28 cellular contexts compared by ENCODE assay signal in the genomic region with DNA sequence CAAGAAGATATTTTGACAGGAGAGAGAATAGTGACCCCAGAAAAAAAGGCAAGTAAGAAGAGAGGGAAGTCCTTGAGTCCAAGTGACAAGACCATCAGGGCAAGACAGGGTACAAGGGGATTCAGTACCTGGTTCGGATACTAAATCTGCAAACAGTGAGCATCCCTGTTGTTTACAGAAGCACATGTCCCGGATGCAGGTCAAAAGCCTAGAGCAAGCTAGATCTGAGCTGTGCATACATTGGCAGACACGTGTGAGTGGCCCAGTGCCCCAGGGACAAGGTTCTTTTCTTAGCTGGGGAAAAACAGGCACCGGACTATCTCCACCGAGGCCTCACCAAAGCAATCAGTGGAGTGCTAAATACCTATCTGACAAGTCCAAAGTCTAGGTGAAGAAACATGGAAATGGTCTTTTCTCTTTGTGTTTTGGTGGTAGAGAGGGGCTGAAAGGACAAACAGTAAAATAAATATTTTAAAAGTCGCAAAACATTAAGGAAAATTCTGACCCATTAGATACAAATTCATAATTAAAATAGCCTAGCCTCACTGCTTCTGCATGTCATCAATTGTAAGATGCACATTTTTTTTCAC.
"Had no signal": no experiment of that assay in that cellular context is flagged by ENCODE, and none has a peak within 500 bp of the region (broad histone marks: within the 10 kb centered on the region; RNA-seq: fewer than 3 reads in every experiment).

No MANE protein-coding gene starts in this region.

- H3K4me1 ChIP-seq: esophagus muscularis mucosa, heart right ventricle, prostate gland, right atrium auricular region, sigmoid colon, spleen, suprapubic skin, upper lobe of right lung, uterus had no signal

- H3K36me3 Mint-ChIP-seq: naive thymus-derived CD4-positive, alpha-beta T cell; neural progenitor cell; stimulated activated memory B cell treated with anti-CD40 and anti-IgM and Interleukin-4, amounts not matched to agents 10 μg/mL and 1 μg/mL and 100 μg/mL, for 72 hours had no signal

- ATAC-seq: foreskin keratinocyte; heart right ventricle; naive thymus-derived CD4-positive, alpha-beta T cell; stimulated activated memory B cell treated with anti-CD40 and anti-IgM and Interleukin-4, amounts not matched to agents 10 μg/mL and 1 μg/mL and 100 μg/mL, for 72 hours; upper lobe of right lung had no signal

- H3K4me1 Mint-ChIP-seq: naive thymus-derived CD4-positive, alpha-beta T cell; nephron; stimulated activated memory B cell treated with anti-CD40 and anti-IgM and Interleukin-4, amounts not matched to agents 10 μg/mL and 1 μg/mL and 100 μg/mL, for 72 hours had no signal

- H3K4me3 Mint-ChIP-seq: immature natural killer cell; naive thymus-derived CD4-positive, alpha-beta T cell; nephron; neural progenitor cell; stimulated activated memory B cell treated with anti-CD40 and anti-IgM and Interleukin-4, amounts not matched to agents 10 μg/mL and 1 μg/mL and 100 μg/mL, for 72 hours; stimulated activated naive CD8-positive, alpha-beta T cell treated with anti-CD3 and anti-CD28 coated beads, Interleukin-15, Interleukin-2, amounts not matched to agents 100 ng/mL and 50 ng/mL, for 24 hours had no signal

- H3K27me3 ChIP-seq: esophagus muscularis mucosa, heart right ventricle, neural progenitor cell, right atrium auricular region, sigmoid colon, suprapubic skin, transverse colon, upper lobe of right lung, uterus had no signal

- H3K27ac ChIP-seq: coronary artery, esophagus muscularis mucosa, foreskin keratinocyte, heart right ventricle, neural progenitor cell, prostate gland, right atrium auricular region, sigmoid colon, spleen, suprapubic skin, transverse colon, upper lobe of right lung, uterus had no signal

- DNase-seq: dermis blood vessel endothelial cell; effector memory CD4-positive, alpha-beta T cell; foreskin keratinocyte; glutamatergic neuron; heart right ventricle; hypothalamus; immature natural killer cell; islet precursor cell; kidney glomerular epithelial cell; mesenchymal stem cell; midbrain; naive thymus-derived CD4-positive, alpha-beta T cell; sigmoid colon; spleen; stimulated activated CD4-positive, alpha-beta T cell treated with anti-CD3 and anti-CD28 coated beads, Interleukin-4, amount 100 ng/mL, for 4 hours; transverse colon; upper lobe of right lung; uterus had no signal

- H3K27me3 Mint-ChIP-seq: stimulated activated memory B cell treated with anti-CD40 and anti-IgM and Interleukin-4, amounts not matched to agents 10 μg/mL and 1 μg/mL and 100 μg/mL, for 72 hours; stimulated activated naive CD8-positive, alpha-beta T cell treated with anti-CD3 and anti-CD28 coated beads, Interleukin-15, Interleukin-2, amounts not matched to agents 100 ng/mL and 50 ng/mL, for 24 hours had no signal

- H3K9me3 Mint-ChIP-seq: naive thymus-derived CD4-positive, alpha-beta T cell; nephron; neural progenitor cell; stimulated activated memory B cell treated with anti-CD40 and anti-IgM and Interleukin-4, amounts not matched to agents 10 μg/mL and 1 μg/mL and 100 μg/mL, for 72 hours; stimulated activated naive CD8-positive, alpha-beta T cell treated with anti-CD3 and anti-CD28 coated beads, Interleukin-15, Interleukin-2, amounts not matched to agents 100 ng/mL and 50 ng/mL, for 24 hours had no signal

- H3K27ac Mint-ChIP-seq: immature natural killer cell; naive thymus-derived CD4-positive, alpha-beta T cell; nephron; neural progenitor cell; stimulated activated memory B cell treated with anti-CD40 and anti-IgM and Interleukin-4, amounts not matched to agents 10 μg/mL and 1 μg/mL and 100 μg/mL, for 72 hours; stimulated activated naive CD8-positive, alpha-beta T cell treated with anti-CD3 and anti-CD28 coated beads, Interleukin-15, Interleukin-2, amounts not matched to agents 100 ng/mL and 50 ng/mL, for 24 hours had no signal

- FAIRE-seq: endothelial cell of umbilical vein had no signal

- H3K36me3 ChIP-seq: esophagus muscularis mucosa, heart right ventricle, neural progenitor cell, prostate gland, right atrium auricular region, sigmoid colon, spleen, suprapubic skin, transverse colon, upper lobe of right lung, uterus had no signal

- H3K4me3 ChIP-seq: coronary artery, esophagus muscularis mucosa, heart right ventricle, neural progenitor cell, prostate gland, right atrium auricular region, sigmoid colon, spleen, suprapubic skin, transverse colon, upper lobe of right lung, uterus had no signal

- H3K9me3 ChIP-seq: esophagus muscularis mucosa, heart right ventricle, prostate gland, right atrium auricular region, sigmoid colon, spleen, suprapubic skin, transverse colon, upper lobe of right lung, uterus had no signal
